In the genomic region with DNA sequence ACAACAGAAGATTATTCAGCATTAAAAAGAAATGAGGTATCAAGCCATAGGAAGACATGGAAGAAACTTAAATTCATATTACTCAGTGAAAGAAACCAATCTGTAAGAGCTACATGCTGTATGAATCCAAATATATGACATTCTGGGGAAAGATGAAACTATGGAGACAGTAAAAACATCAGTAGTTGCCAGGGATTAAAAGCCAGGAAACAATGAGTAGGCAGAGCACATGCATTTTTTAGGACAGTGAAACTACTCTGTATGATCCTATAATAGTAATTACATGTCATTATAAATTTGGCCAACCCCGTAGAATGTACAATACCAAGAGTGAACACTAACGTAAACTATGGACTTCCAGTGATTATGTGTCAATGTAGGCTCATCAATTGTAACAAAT, we compare ENCODE assay signal across 22 cellular contexts.
DNase-seq lines count a peak whose midpoint lies in the region; ATAC-seq and TF ChIP-seq lines count a peak whose summit lies in the region.
"Had no signal": no experiment of that assay in that cellular context is flagged by ENCODE, and none has a peak within 500 bp of the region (broad histone marks: within the 10 kb centered on the region; RNA-seq: fewer than 3 reads in every experiment).

No MANE protein-coding gene starts in this region.

- no peaks in the 10 kb centered on the region for H3K79me2 ChIP-seq in mammary epithelial cell (ENCODE audit: insufficient read depth, low read length)

- H3K9me3 Mint-ChIP-seq in chondrocyte (ENCODE audit: low read depth) = no peaks in the 10 kb centered on the region
- H3K9me3 Mint-ChIP-seq: CD4-positive, alpha-beta T cell; GM23338 had no signal

- H3K27ac Mint-ChIP-seq in chondrocyte (ENCODE audit: unreplicated experiment) = peak overlapping the region; percentile 34
- H3K27ac Mint-ChIP-seq: CD4-positive, alpha-beta T cell; GM23338 had no signal

- intact Hi-C loops in mammary epithelial cell (cut with micrococcal nuclease) = no loop called here
- intact Hi-C loops in breast epithelium (cut with DNase I; ENCODE audit: low total_unique reads) = no loop called here

- H3K4me3 ChIP-seq in mammary epithelial cell (replicated peaks in 1 of 3; ENCODE audit: insufficient read depth in 1 of 3, low read depth in 2 of 3, low read length in 3 of 3) = no peak overlapping the region
- H3K4me3 ChIP-seq in breast epithelium = no peak overlapping the region
- H3K4me3 ChIP-seq in fibroblast of the aortic adventitia (ENCODE audit: low read depth, low read length) = no peak overlapping the region
- H3K4me3 ChIP-seq: GM23338, MG63 had no signal

- dilution Hi-C loops in mammary epithelial cell (cut with HindIII; ENCODE audit: low sequenced_read_pairs) = no loop called here

- CTCF ChIA-PET in mammary epithelial cell (lab: Charles Lee; ENCODE audit: low non-redundant PET) = no interaction called here

- TF ChIP-seq POLR2A in breast epithelium (IDR thresholded peaks at IDR 0.05) = no peak

- no peaks in the 10 kb centered on the region for H3K36me3 ChIP-seq in mammary epithelial cell (ENCODE audit: insufficient read depth, low read length)
- H3K36me3 ChIP-seq in breast epithelium = no peaks in the 10 kb centered on the region
- H3K36me3 ChIP-seq: MG63 had no signal

- peaks cover 53% of the 10 kb centered on the region for H3K4me1 Mint-ChIP-seq in chondrocyte (ENCODE audit: low read depth)
- H3K4me1 Mint-ChIP-seq: GM23338 had no signal

- WGBS in mammary epithelial cell (ENCODE audit: low coverage, missing lambda C conversion rate) = 19% methylated on average over 2 of the region's 2 CpGs

- in situ Hi-C loops in mammary epithelial cell (cut with MboI; ENCODE audit: low sequenced_read_pairs in 2 of 2) = loop anchor here (25.0 kb wide), 1 partner anchor 893 kb away; no protein-coding TSS in a partner anchor

- H3K4me2 ChIP-seq in mammary epithelial cell (ENCODE audit: insufficient read depth, low read depth, low read length) = no peak overlapping the region
- H3K4me2 ChIP-seq: GM23338, SK-N-SH had no signal

- no TSS peak for BruUV-seq in mammary epithelial cell (replicated peaks; lab: Mats Ljungman, UMichigan)

- H3K27ac ChIP-seq in mammary epithelial cell (ENCODE audit: insufficient read depth, low read depth, low read length) (no peak overlapping the region), breast epithelium (no peak overlapping the region)
- H3K27ac ChIP-seq: HL-60 had no signal

- peaks cover 5% of the 10 kb centered on the region for H3K4me1 ChIP-seq in mammary epithelial cell (ENCODE audit: insufficient read depth, low read length)
- no peaks in the 10 kb centered on the region for H3K4me1 ChIP-seq in breast epithelium
- H3K4me1 ChIP-seq: Caco-2 had no signal

- no peaks in the 10 kb centered on the region for H3K9me3 ChIP-seq in mammary epithelial cell (replicated peaks; ENCODE audit: insufficient read depth, low read length)
- no peaks in the 10 kb centered on the region for H3K9me3 ChIP-seq in breast epithelium
- H3K9me3 ChIP-seq: Caco-2, MG63, SK-N-SH had no signal

- H3K4me3 Mint-ChIP-seq in chondrocyte (ENCODE audit: unreplicated experiment) = no peak overlapping the region
- H3K4me3 Mint-ChIP-seq: CD4-positive, alpha-beta T cell; GM23338 had no signal

- no peak overlapping the region for H3K9ac ChIP-seq in mammary epithelial cell (ENCODE audit: insufficient read depth, low read length)
- H3K9ac ChIP-seq: SK-N-SH had no signal

- peak; percentile 39 for DNase-seq in mammary epithelial cell
- DNase-seq in breast epithelium (ENCODE audit: low spot score in 2 of 2) = no peak
- no peak for DNase-seq in chondrocyte (ENCODE audit: low spot score)
- DNase-seq in fibroblast of the aortic adventitia (ENCODE audit: low read depth) = peak; percentile 68
- no peak for DNase-seq in stimulated activated CD4-positive, alpha-beta T cell treated with anti-CD3 and anti-CD28 coated beads, Interleukin-1b, Interleukin-23, amount 100 ng/mL, for 48 hours
- DNase-seq in AML-193 (lab: John Stamatoyannopoulos, UW) = no peak
- DNase-seq: 8988T; Caco-2; CD4-positive, alpha-beta T cell; GF-D8; MG63; NCI-H1092; NCI-H1436 treated with DMSO at 0.1 percent for 48 hours; NCI-H2029; NCI-H446; Right ventricle myocardium superior; SK-N-SH had no signal

- H4K20me1 ChIP-seq in mammary epithelial cell (ENCODE audit: insufficient read depth, low read length) = no peaks in the 10 kb centered on the region

- H2AFZ ChIP-seq in mammary epithelial cell (ENCODE audit: low read depth, low read length) = no peak overlapping the region
- H2AFZ ChIP-seq: GM23338 had no signal

- H3K27me3 Mint-ChIP-seq in chondrocyte (ENCODE audit: low read depth) = no peaks in the 10 kb centered on the region

- ATAC-seq in HG03520 (IDR thresholded peaks at IDR 0.05; ENCODE audit: unreplicated experiment) (no peak), GM18511 (IDR thresholded peaks at IDR 0.05; ENCODE audit: unreplicated experiment) (no peak)
- ATAC-seq: GM23338, HCT116 had no signal

- no peaks in the 10 kb centered on the region for H3K36me3 Mint-ChIP-seq in chondrocyte (ENCODE audit: low read depth)

- TF ChIP-seq CTCF in mammary epithelial cell (conservative IDR thresholded peaks at IDR 0.05 in 1 of 2, IDR thresholded peaks at IDR 0.05 in 1 of 2; ENCODE audit: extremely low read depth in 1 of 2, insufficient read depth in 1 of 2, low read depth in 1 of 2, low read length in 2 of 2) (no peak), breast epithelium (IDR thresholded peaks at IDR 0.05) (no peak), chondrocyte (IDR thresholded peaks at IDR 0.05) (no peak), fibroblast of the aortic adventitia (IDR thresholded peaks at IDR 0.05; ENCODE audit: insufficient read depth, low read length) (no peak)

- H3K27me3 ChIP-seq in mammary epithelial cell (ENCODE audit: insufficient read depth, low read length) (no peaks in the 10 kb centered on the region), breast epithelium (no peaks in the 10 kb centered on the region)
- H3K27me3 ChIP-seq: MG63 had no signal

Comparison
In these comparisons a context has a peak if more than half of its experiments do, and no peak if none do; other contexts are left out.
1. DNase-seq: peak in mammary epithelial cell (single experiment) and fibroblast of the aortic adventitia (single experiment); none in breast epithelium (0 of 2), chondrocyte (single experiment), stimulated activated CD4-positive, alpha-beta T cell treated with anti-CD3 and anti-CD28 coated beads, Interleukin-1b, Interleukin-23, amount 100 ng/mL, for 48 hours (single experiment) and AML-193 (0 of 2).